8 cellular contexts compared by ENCODE assay signal in the genomic region with DNA sequence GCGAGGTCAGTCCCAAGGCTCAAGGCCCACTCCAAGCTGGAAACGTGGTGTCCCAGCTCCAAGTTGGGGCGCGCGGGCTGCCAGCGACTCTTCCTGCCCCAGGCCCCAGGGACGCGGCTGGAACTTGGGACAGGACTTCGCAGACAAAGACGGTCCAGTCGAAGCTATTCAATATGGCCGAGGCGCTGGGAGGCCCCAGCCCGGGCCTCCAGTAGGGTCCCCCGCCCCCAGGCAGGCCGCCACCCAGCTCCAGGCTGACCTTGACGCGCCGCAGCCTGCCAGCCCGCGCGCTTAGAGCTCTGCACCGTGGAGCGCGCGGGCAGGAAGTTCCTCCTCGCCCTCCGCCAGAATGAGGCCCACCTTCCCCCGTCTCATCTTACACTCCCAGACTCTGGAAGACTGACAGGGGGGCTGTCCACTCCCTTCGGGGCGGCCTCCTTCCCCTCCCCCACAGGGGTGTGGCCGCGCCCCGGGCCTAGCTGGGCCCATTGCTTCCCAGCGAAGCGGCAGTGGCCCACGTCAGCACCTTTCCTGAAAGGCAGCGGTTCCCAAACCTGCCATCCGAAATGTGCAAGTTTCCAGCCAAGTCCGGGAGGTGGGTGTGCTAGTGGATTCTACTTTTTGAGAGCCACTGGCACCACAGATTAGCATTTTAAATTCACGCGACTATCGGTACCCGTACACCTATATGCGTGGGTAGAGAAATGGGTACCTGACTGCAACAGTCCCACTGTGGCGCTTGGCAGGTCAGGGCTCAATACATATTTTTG. TPM values are rescaled to one million over a fixed set of nuclear protein-coding genes. Genes with fewer than 3 reads are reported as not detected.
A peak's percentile ranks its signal among the peaks of the same experiment; 100 is the strongest.
DNase-seq lines count a peak whose midpoint lies in the region; ATAC-seq and TF ChIP-seq lines count a peak whose summit lies in the region.

Gene CCDC8, minus strand, starts transcription at position 303 of the 770 bp plus-strand sequence. CDS start 754 bp downstream, outside the sequence.

- peak within 1 kb of the TSS; percentile 50 for H3K23ac ChIP-seq in neuronal stem cell (ENCODE audit: low read depth, low read length, poor library complexity)

- no CpG with 5 or more reads among the region's 46 CpGs for WGBS in neuronal stem cell (ENCODE audit: extremely low coverage in 2 of 2, insufficient read length in 2 of 2, insufficient replicate concordance in 1 of 2), 2 donors

- H3K27ac ChIP-seq in neuronal stem cell (replicated peaks; ENCODE audit: low read length) (peak within 1 kb of the TSS; percentile 76), PC-3 (ENCODE audit: low read length) (no peak within 1 kb of the TSS)

- H3K9me3 ChIP-seq in neuronal stem cell (replicated peaks in 1 of 2; ENCODE audit: control insufficient read depth in 2 of 2, insufficient read depth in 1 of 2, low read depth in 1 of 2, low read length in 2 of 2) (peaks cover 2 to 3% of the 10 kb centered on the region in 2 donors), PC-3 (ENCODE audit: low read length) (no peaks in the 10 kb centered on the region)

- H4K91ac ChIP-seq in neuronal stem cell (ENCODE audit: low read depth, low read length, poor library complexity) = no peak within 1 kb of the TSS

- peak within 1 kb of the TSS; percentile 92 for H3K4me2 ChIP-seq in neuronal stem cell (ENCODE audit: insufficient read depth, low read length, poor library complexity, severe bottlenecking)
- no peak within 1 kb of the TSS for H3K4me2 ChIP-seq in PC-3 (ENCODE audit: low read length)

- H3K9me2 ChIP-seq in PC-3 (replicated peaks; ENCODE audit: low read length) = no peaks in the 10 kb centered on the region

- H3K9ac ChIP-seq in neuronal stem cell (ENCODE audit: low read depth, low read length, poor library complexity) = peak within 1 kb of the TSS; percentile 95
- H3K9ac ChIP-seq in PC-3 (ENCODE audit: low read length) = no peak within 1 kb of the TSS

- no peak for TF ChIP-seq CTCF in fibroblast of villous mesenchyme (IDR thresholded peaks at IDR 0.05; ENCODE audit: insufficient read depth, low read depth, low read length)
- TF ChIP-seq CTCF in PC-3 (conservative IDR thresholded peaks at IDR 0.05; ENCODE audit: low read depth, low read length) = no peak

- peak within 1 kb of the TSS; percentile 26 for H3K4ac ChIP-seq in neuronal stem cell (ENCODE audit: low read length)

- H2BK12ac ChIP-seq in neuronal stem cell (ENCODE audit: low read length) = no peak within 1 kb of the TSS

- peak within 1 kb of the TSS; percentile 87 for H2AFZ ChIP-seq in neuronal stem cell (ENCODE audit: low read length)
- no peak within 1 kb of the TSS for H2AFZ ChIP-seq in PC-3 (ENCODE audit: low read length)

- H3F3A ChIP-seq in PC-3 (ENCODE audit: low read length, unreplicated experiment) = no peaks in the 10 kb centered on the region

- H2BK5ac ChIP-seq in neuronal stem cell (ENCODE audit: low read length) = peak within 1 kb of the TSS; percentile 87

- no peak within 1 kb of the TSS for H4K8ac ChIP-seq in neuronal stem cell (ENCODE audit: low read depth, low read length)

- H3K14ac ChIP-seq in neuronal stem cell (ENCODE audit: low read length) = peak within 1 kb of the TSS; percentile 25

- POLR2A ChIA-PET in PC-3 (lab: Charles Lee; ENCODE audit: unreplicated experiment) = no interaction called here

- DNase-seq in COLO668 (lab: John Stamatoyannopoulos, UW; ENCODE audit: unreplicated experiment) (peak; percentile 41), OCI-M2 (lab: John Stamatoyannopoulos, UW; ENCODE audit: unreplicated experiment) (peak; percentile 95), fibroblast of villous mesenchyme (ENCODE audit: low read depth) (peak; percentile 99), neuronal stem cell (ENCODE audit: low spot score) (peak; percentile 91), T-helper 1 cell (no peak), PC-3 (no peak), SHP77 treated with DMSO at 0.1 percent for 48 hours (lab: John Stamatoyannopoulos, UW) (no peak), NOMO-1 treated with dmso at 0.1 percent for 144 hours (lab: John Stamatoyannopoulos, UW; ENCODE audit: unreplicated experiment) (no peak)

- peaks cover 7% of the 10 kb centered on the region for H3K79me1 ChIP-seq in neuronal stem cell (ENCODE audit: low read depth, low read length)

- peak within 1 kb of the TSS; percentile 90 for H3K18ac ChIP-seq in neuronal stem cell (ENCODE audit: low read length)

- CTCF ChIA-PET in PC-3 (lab: Charles Lee) = no interaction called here

- no peaks in the 10 kb centered on the region for H3K79me2 ChIP-seq in PC-3 (ENCODE audit: low read length)

- peaks cover 18 to 19% of the 10 kb centered on the region in 2 donors for H3K4me1 ChIP-seq in neuronal stem cell (ENCODE audit: control insufficient read depth in 2 of 2, insufficient read depth in 1 of 2, low read depth in 1 of 2, low read length in 2 of 2)
- H3K4me1 ChIP-seq in PC-3 (ENCODE audit: insufficient read depth, low read length) = no peaks in the 10 kb centered on the region

- H3K27me3 ChIP-seq in neuronal stem cell (ENCODE audit: control insufficient read depth in 3 of 3, insufficient read depth in 3 of 3, low read depth in 1 of 3, low read length in 3 of 3) = peaks cover 0 to 26% (median 5%) of the 10 kb centered on the region in 3 experiments
- no peaks in the 10 kb centered on the region for H3K27me3 ChIP-seq in PC-3 (ENCODE audit: low read length)

- no TSS peak for BruUV-seq in PC-3 (replicated peaks; lab: Mats Ljungman, UMichigan)

- ATAC-seq in PC-3 = no peak

- intact Hi-C loops in PC-3 (cut with micrococcal nuclease) = no loop called here

- peak within 1 kb of the TSS; percentile 83 for H3K4me3 ChIP-seq in fibroblast of villous mesenchyme (ENCODE audit: low read depth, low read length)
- peak within 1 kb of the TSS; percentile 83 to 87 for H3K4me3 ChIP-seq in neuronal stem cell (ENCODE audit: low read length in 2 of 2)
- H3K4me3 ChIP-seq in PC-3 (ENCODE audit: low read length) = no peak within 1 kb of the TSS

- peak within 1 kb of the TSS; percentile 79 for H2BK15ac ChIP-seq in neuronal stem cell (ENCODE audit: low read length)

- H3K36me3 ChIP-seq in neuronal stem cell (replicated peaks in 1 of 2; ENCODE audit: control insufficient read depth in 2 of 2, insufficient read depth in 2 of 2, low read length in 2 of 2) (peaks cover 5 to 23% of the 10 kb centered on the region in 2 donors), PC-3 (ENCODE audit: low read depth, low read length) (no peaks in the 10 kb centered on the region)

- peak within 1 kb of the TSS; percentile 92 for H2AK5ac ChIP-seq in neuronal stem cell (ENCODE audit: low read depth, low read length)

- H4K20me1 ChIP-seq in PC-3 (ENCODE audit: low read length) = no peaks in the 10 kb centered on the region

- H2BK120ac ChIP-seq in neuronal stem cell (ENCODE audit: low read depth, low read length) = no peak within 1 kb of the TSS

RNA-seq across cellular contexts. Expression of gene CCDC8, which starts in this region (rescaled TPM):
- total RNA-seq in fibroblast of villous mesenchyme (8.6 and 12.9 TPM in 2 replicates), PC-3 (2014; rRNA removed) (not detected in 2 replicates)
- polyA plus RNA-seq in neuronal stem cell (2013, experiment 1 of 2) = 7.0 TPM
- polyA plus RNA-seq in neuronal stem cell (2013, experiment 2 of 2) = 7.6 TPM

Comparison
In these comparisons a context has a peak if more than half of its experiments do, and no peak if none do; other contexts are left out.
1. DNase-seq: peak in COLO668 (single experiment), OCI-M2 (single experiment), fibroblast of villous mesenchyme (single experiment) and neuronal stem cell (single experiment); none in T-helper 1 cell (0 of 5), PC-3 (single experiment), SHP77 treated with DMSO at 0.1 percent for 48 hours (single experiment) and NOMO-1 treated with dmso at 0.1 percent for 144 hours (single experiment).